In the genomic region with DNA sequence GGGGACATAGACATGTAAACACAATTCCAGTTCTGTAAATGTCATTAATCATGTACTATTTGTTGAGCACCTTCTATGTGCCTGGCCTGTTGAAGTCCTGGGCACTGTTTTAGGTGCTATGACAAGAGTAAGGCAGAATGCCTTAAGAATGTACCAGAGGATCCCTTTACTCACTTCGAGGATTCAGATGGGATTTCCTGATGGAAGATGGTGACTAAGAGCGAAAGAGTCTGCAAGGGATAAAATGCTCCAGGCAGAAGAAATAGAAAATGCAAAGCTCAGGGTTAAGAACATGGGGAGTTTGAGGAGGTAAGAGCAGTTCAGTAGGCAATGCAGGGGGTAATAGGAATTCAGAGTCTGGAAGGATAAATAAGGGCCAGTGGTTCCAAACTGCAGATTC, we compare ENCODE assay signal across 19 cellular contexts.
"Had no signal": no experiment of that assay in that cellular context is flagged by ENCODE, and none has a peak within 500 bp of the region (broad histone marks: within the 10 kb centered on the region; RNA-seq: fewer than 3 reads in every experiment).

No MANE protein-coding gene starts in this region.

- H3K27ac ChIP-seq: neural progenitor cell had no signal

- H3K9me3 ChIP-seq: esophagus squamous epithelium, gastroesophageal sphincter, ovary, transverse colon had no signal

- H3K4me2 ChIP-seq: neural progenitor cell had no signal

- H3K36me3 ChIP-seq: esophagus squamous epithelium, gastroesophageal sphincter, heart right ventricle, neural progenitor cell, ovary, transverse colon had no signal

- H3K4me3 ChIP-seq: gastroesophageal sphincter, lung, neural progenitor cell, transverse colon had no signal

- H2AFZ ChIP-seq: neural progenitor cell had no signal

- DNase-seq: activated B cell treated with CpG ODN at 0.5 μM for 24 hours; activated CD4-positive, alpha-beta T cell treated with anti-CD3 and anti-CD28 coated beads, Interleukin-2, amount 10 ng/mL, durations not matched to agents 24 days and 14 days; activated CD8-positive, alpha-beta memory T cell treated with anti-CD3 and anti-CD28 coated beads, Interleukin-2, amount 50 U/mL, for 4 hours; activated CD8-positive, alpha-beta T cell treated with anti-CD3 and anti-CD28 coated beads, Interleukin-2, amount 10 ng/mL, durations not matched to agents 7 days and 5 days; activated effector memory CD4-positive, alpha-beta T cell treated with anti-CD3 and anti-CD28 coated beads, Interleukin-2, amount 50 U/mL, for 16 hours; activated T-cell treated with anti-CD3 and anti-CD28 coated beads, Interleukin-2, amount 50 U/mL, for 48 hours; amniotic stem cell; central memory CD4-positive, alpha-beta T cell; esophagus squamous epithelium; heart right ventricle; ovary; stimulated activated CD4-positive, alpha-beta T cell treated with anti-CD3 and anti-CD28 coated beads, Interleukin-2, amount 100 ng/mL, for 48 hours; stimulated activated naive B cell treated with anti-CD40 and anti-IgM and Interleukin-4, amounts not matched to agents 10 μg/mL and 1 μg/mL and 100 μg/mL, for 72 hours; T-helper 2 cell; transverse colon had no signal

- FAIRE-seq: TTC549 had no signal

- H3K4me1 ChIP-seq: neural progenitor cell had no signal

- H3K9ac ChIP-seq: neural progenitor cell had no signal

- H3K27me3 ChIP-seq: esophagus squamous epithelium, gastroesophageal sphincter, neural progenitor cell, ovary, transverse colon had no signal

- ATAC-seq: activated CD8-positive, alpha-beta T cell treated with anti-CD3 and anti-CD28 coated beads, Interleukin-2, amount 10 ng/mL, durations not matched to agents 7 days and 5 days; gastroesophageal sphincter; heart right ventricle; stimulated activated naive B cell treated with anti-CD40 and anti-IgM and Interleukin-4, amounts not matched to agents 10 μg/mL and 1 μg/mL and 100 μg/mL, for 72 hours had no signal
